Comparison of ENCODE assay signal across 21 cellular contexts in the genomic region with DNA sequence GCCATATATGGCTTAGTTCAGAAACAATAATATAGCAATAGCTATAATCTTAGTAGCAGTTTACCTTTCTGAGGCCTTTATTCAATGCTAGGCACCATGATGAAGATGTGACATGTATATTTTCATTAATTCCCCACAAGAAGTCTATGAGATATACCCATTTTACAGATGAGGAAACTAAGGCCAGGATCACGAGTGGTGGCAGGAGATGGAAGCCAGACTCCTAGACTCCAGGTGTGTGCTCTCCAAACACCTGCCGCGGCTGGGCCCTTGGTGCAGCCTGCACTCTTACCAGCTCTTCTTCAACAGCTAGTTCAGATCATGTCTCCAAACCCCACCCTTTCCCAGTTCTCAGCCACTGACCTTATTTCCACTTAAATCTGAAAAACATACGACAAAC. TPM values are rescaled to one million over a fixed set of nuclear protein-coding genes. Genes with fewer than 3 reads are reported as not detected.
A peak's percentile ranks its signal among the peaks of the same experiment; 100 is the strongest.
DNase-seq lines count a peak whose midpoint lies in the region; ATAC-seq, FAIRE-seq and TF ChIP-seq lines count a peak whose summit lies in the region.
"Had no signal": no experiment of that assay in that cellular context is flagged by ENCODE, and none has a peak within 500 bp of the region (broad histone marks: within the 10 kb centered on the region; RNA-seq: fewer than 3 reads in every experiment).

No MANE protein-coding gene starts in this region.

- CTCF ChIA-PET in K562 (lab: Yijun Ruan, JAX; ENCODE audit: low intra/inter-chr PET ratio): no interaction called here
- CTCF ChIA-PET in T-cell (lab: Charles Lee): no interaction called here

- H3K27ac ChIP-seq in K562 (ENCODE audit: extremely low read depth, low read depth, low read length) (no peak overlapping the region), esophagus muscularis mucosa (replicated peaks in 1 of 4) (no peak overlapping the region), gastrocnemius medialis (no peak overlapping the region)
- H3K27ac ChIP-seq: BLaER1, GM23248, HL-60 had no signal

- H3K4me1 Mint-ChIP-seq in T-helper 17 cell (peaks cover 20% of the 10 kb centered on the region), T-cell (peaks cover 0 to 6% (median 1%) of the 10 kb centered on the region in 3 donors)
- no peaks in the 10 kb centered on the region for H3K4me1 Mint-ChIP-seq in stimulated activated naive B cell treated with anti-CD40 and anti-IgM and Interleukin-4, amounts not matched to agents 10 μg/mL and 1 μg/mL and 100 μg/mL, for 72 hours

- intact Hi-C loops in K562 (cut with micrococcal nuclease) (no loop called here), esophagus muscularis mucosa (cut with DNase I) (no loop called here), gastrocnemius medialis (cut with DNase I; ENCODE audit: low total_unique reads) (no loop called here)

- H3K4me3 ChIP-seq in K562: no peak overlapping the region
- no peak overlapping the region for H3K4me3 ChIP-seq in esophagus muscularis mucosa
- H3K4me3 ChIP-seq in gastrocnemius medialis: no peak overlapping the region
- H3K4me3 ChIP-seq: BLaER1, GM23248 had no signal

- ATAC-seq in T-helper 17 cell (no peak), K562 (no peak), T-cell (replicated peaks in 1 of 4) (no peak), gastrocnemius medialis (no peak)
- no peak for ATAC-seq in stimulated activated naive B cell treated with anti-CD40 and anti-IgM and Interleukin-4, amounts not matched to agents 10 μg/mL and 1 μg/mL and 100 μg/mL, for 72 hours (replicated peaks)

- H3K36me3 Mint-ChIP-seq in T-helper 17 cell (ENCODE audit: low read depth): peaks cover 11% of the 10 kb centered on the region
- H3K36me3 Mint-ChIP-seq in stimulated activated naive B cell treated with anti-CD40 and anti-IgM and Interleukin-4, amounts not matched to agents 10 μg/mL and 1 μg/mL and 100 μg/mL, for 72 hours: peaks cover 27 to 42% of the 10 kb centered on the region in 2 donors
- H3K36me3 Mint-ChIP-seq in T-cell: peaks cover 22% of the 10 kb centered on the region

- TF ChIP-seq CTCF in K562 (IDR thresholded peaks at IDR 0.05 in 2 of 3, conservative IDR thresholded peaks at IDR 0.05 in 1 of 3; ENCODE audit: insufficient read depth in 2 of 3, low read depth in 1 of 3, low read length in 3 of 3) (no peak), esophagus muscularis mucosa (IDR thresholded peaks at IDR 0.05) (no peak), gastrocnemius medialis (IDR thresholded peaks at IDR 0.05 in 4 of 5, conservative IDR thresholded peaks at IDR 0.05 in 1 of 5) (no peak), GM13976 (IDR thresholded peaks at IDR 0.05; ENCODE audit: borderline replicate concordance, control extremely low read depth, extremely low read depth, insufficient read depth, missing control alignments) (no peak)

- H3K27me3 ChIP-seq in K562 (ENCODE audit: control insufficient read depth in 2 of 2, insufficient read depth in 2 of 2, low read length in 2 of 2) (no peaks in the 10 kb centered on the region), esophagus muscularis mucosa (no peaks in the 10 kb centered on the region), gastrocnemius medialis (no peaks in the 10 kb centered on the region)
- H3K27me3 ChIP-seq: BLaER1 had no signal

- in situ Hi-C loops in K562 (cut with MboI) (no loop called here), gastrocnemius medialis (cut with MboI; ENCODE audit: low sequenced_read_pairs in 4 of 4) (no loop called here), GM13976 (cut with MboI; ENCODE audit: low sequenced_read_pairs, unreplicated experiment) (no loop called here)

- POLR2A ChIA-PET in K562 (lab: Yijun Ruan, JAX): interaction anchor here (1.2 kb wide), 1 partner anchor 13 kb away, joined by 4 read pairs; no protein-coding TSS in a partner anchor
- POLR2A ChIA-PET in T-cell (lab: Charles Lee): interaction anchor here in 1 of 2 donors (0.5 kb wide), 1 partner anchor 204 kb away, joined by 3 read pairs; no protein-coding TSS in a partner anchor

- TF ChIP-seq POLR2A in K562 (conservative IDR thresholded peaks at IDR 0.05): no peak
- no peak for TF ChIP-seq POLR2A in esophagus muscularis mucosa (IDR thresholded peaks at IDR 0.05; ENCODE audit: low read depth)
- no peak for TF ChIP-seq POLR2A in gastrocnemius medialis (IDR thresholded peaks at IDR 0.05)

- H3K9me1 ChIP-seq in K562 (ENCODE audit: control insufficient read depth, insufficient read depth, low read length): no peaks in the 10 kb centered on the region

- DNase-seq in T-helper 17 cell (no peak), K562 (ENCODE audit: extremely low read depth in 1 of 4, low spot score in 3 of 4) (no peak), esophagus muscularis mucosa (ENCODE audit: extremely low spot score) (peak; percentile 4), T-cell (no peak), gastrocnemius medialis (no peak), GM13976 (ENCODE audit: low spot score) (no peak)
- DNase-seq in stimulated activated naive B cell treated with anti-CD40 and anti-IgM and Interleukin-4, amounts not matched to agents 10 μg/mL and 1 μg/mL and 100 μg/mL, for 72 hours: no peak
- no peak for DNase-seq in central memory CD4-positive, alpha-beta T cell
- DNase-seq: Calu3; CD4-positive, alpha-beta memory T cell; DMS79 treated with DMSO at 0.1 percent for 48 hours; GF-D8; GM23248; HCEC 1CT; IMR-90; KBM-7 had no signal

- H3K36me3 ChIP-seq in K562 (ENCODE audit: control insufficient read depth, insufficient read depth, low read length) (peaks cover under 1% of the 10 kb centered on the region; the same call in 2 of the 3 replicates), esophagus muscularis mucosa (peaks cover 12 to 62% (median 37%) of the 10 kb centered on the region in 4 donors), gastrocnemius medialis (peaks cover 0 to 5% of the 10 kb centered on the region in 2 donors)

- no TSS peak for BruUV-seq in K562 (replicated peaks; lab: Mats Ljungman, UMichigan)

- TF ChIP-seq EP300 in K562 (IDR thresholded peaks at IDR 0.05; ENCODE audit: low read length) (no peak), esophagus muscularis mucosa (IDR thresholded peaks at IDR 0.05) (no peak)

- H3K27me3 Mint-ChIP-seq in T-helper 17 cell: no peaks in the 10 kb centered on the region
- no peaks in the 10 kb centered on the region for H3K27me3 Mint-ChIP-seq in stimulated activated naive B cell treated with anti-CD40 and anti-IgM and Interleukin-4, amounts not matched to agents 10 μg/mL and 1 μg/mL and 100 μg/mL, for 72 hours
- H3K27me3 Mint-ChIP-seq in T-cell: no peaks in the 10 kb centered on the region
- H3K27me3 Mint-ChIP-seq: CD4-positive, alpha-beta memory T cell had no signal

- no peak overlapping the region for H3K9ac ChIP-seq in K562 (ENCODE audit: insufficient read depth in 1 of 2, low read depth in 2 of 2, low read length in 2 of 2)
- H3K9ac ChIP-seq: BLaER1, GM23248 had no signal

- no peak overlapping the region for H2AFZ ChIP-seq in K562 (ENCODE audit: low read depth, low read length)
- H2AFZ ChIP-seq: GM23248 had no signal

- H3K27ac Mint-ChIP-seq in T-helper 17 cell (peak overlapping the region; percentile 76), T-cell (no peak overlapping the region)
- peak overlapping the region; percentile 42 for H3K27ac Mint-ChIP-seq in stimulated activated naive B cell treated with anti-CD40 and anti-IgM and Interleukin-4, amounts not matched to agents 10 μg/mL and 1 μg/mL and 100 μg/mL, for 72 hours

- no peak overlapping the region for H3K4me2 ChIP-seq in K562 (ENCODE audit: insufficient read depth, low read length)
- H3K4me2 ChIP-seq: BLaER1 had no signal

- H3K4me1 ChIP-seq in K562 (replicated peaks in 1 of 2; ENCODE audit: control insufficient read depth in 2 of 2, insufficient read depth in 2 of 2, low read length in 2 of 2) (no peaks in the 10 kb centered on the region), esophagus muscularis mucosa (peaks cover 0 to 8% (median 4%) of the 10 kb centered on the region in 4 donors), gastrocnemius medialis (no peaks in the 10 kb centered on the region)
- H3K4me1 ChIP-seq: BLaER1 had no signal

- no peaks in the 10 kb centered on the region for H3K9me3 Mint-ChIP-seq in stimulated activated naive B cell treated with anti-CD40 and anti-IgM and Interleukin-4, amounts not matched to agents 10 μg/mL and 1 μg/mL and 100 μg/mL, for 72 hours
- no peaks in the 10 kb centered on the region for H3K9me3 Mint-ChIP-seq in T-cell
- H3K9me3 Mint-ChIP-seq: CD4-positive, alpha-beta memory T cell had no signal

- 72% methylated on average over 4 of the region's 4 CpGs for WGBS in K562 (ENCODE audit: insufficient coverage, low coverage, missing lambda C conversion rate)
- WGBS in esophagus muscularis mucosa: 100% methylated on average over 4 of the region's 4 CpGs

- H3K4me3 Mint-ChIP-seq in T-helper 17 cell (no peak overlapping the region), T-cell (no peak overlapping the region)
- H3K4me3 Mint-ChIP-seq in stimulated activated naive B cell treated with anti-CD40 and anti-IgM and Interleukin-4, amounts not matched to agents 10 μg/mL and 1 μg/mL and 100 μg/mL, for 72 hours: no peak overlapping the region
- H3K4me3 Mint-ChIP-seq: CD14-positive monocyte; CD4-positive, alpha-beta memory T cell had no signal

- H3K9me3 ChIP-seq in T-helper 17 cell (ENCODE audit: control insufficient read depth, low read length, poor library complexity, severe bottlenecking): no peaks in the 10 kb centered on the region
- H3K9me3 ChIP-seq in K562 (replicated peaks; ENCODE audit: control insufficient read depth, insufficient read depth, low read depth, low read length): no peaks in the 10 kb centered on the region
- no peaks in the 10 kb centered on the region for H3K9me3 ChIP-seq in esophagus muscularis mucosa
- H3K9me3 ChIP-seq in gastrocnemius medialis: no peaks in the 10 kb centered on the region
- H3K9me3 ChIP-seq: BLaER1 had no signal

- TF ChIP-seq RAD21 in K562 (CRISPR knock-in tag; conservative IDR thresholded peaks at IDR 0.05 in 1 of 2, IDR thresholded peaks at IDR 0.05 in 1 of 2): no peak

- FAIRE-seq in K562 (lab: Jason Lieb, UNC): no peak
- FAIRE-seq: A204.1, H54 had no signal

- no peaks in the 10 kb centered on the region for H3K79me2 ChIP-seq in K562 (ENCODE audit: control insufficient read depth, insufficient read depth, low read length)

- H4K20me1 ChIP-seq in K562 (replicated peaks; ENCODE audit: control insufficient read depth, insufficient read depth, low read length): 0 out of 2 replicates have a peak, but pooled peaks cover 4% of the 10 kb centered on the region
- H4K20me1 ChIP-seq: BLaER1 had no signal

RNA-seq across cellular contexts. Expression of a gene that starts 15.2 kb away (rescaled TPM):
- total RNA-seq in T-helper 17 cell: not detected
- total RNA-seq in K562 (2011; cell fraction: chromatin; rRNA removed; ENCODE audit: low replicate concordance): 0.32 and 0.37 TPM in 2 replicates
- total RNA-seq in K562 (2011; cell fraction: nucleolus; rRNA removed): 0.53 and 0.67 TPM in 2 replicates
- 0.23 and 0.37 TPM in 2 replicates for total RNA-seq in K562 (2011; cell fraction: nucleoplasm; rRNA removed)
- 0.05 and 0.16 TPM in 2 replicates for total RNA-seq in K562 (2014; rRNA removed)
- 0.07 and 0.10 TPM in 2 replicates for total RNA-seq in K562 (2014; rRNA removed; fragmentation: Illumina TruSeq; extraction: Trizol)
- 0.04 and 0.08 TPM in 2 replicates for total RNA-seq in K562 (2015; rRNA removed; fragmentation: Illumina TruSeq; extraction: Trizol)
- 0.13 and 0.27 TPM in 2 replicates for total RNA-seq in K562 (2021)
- 0.06 and 0.14 TPM in 2 replicates for polyA plus RNA-seq in K562 (2011; rRNA removed)
- polyA plus RNA-seq in K562 (2011; cell fraction: cytosol; rRNA removed): 0.15 and 0.42 TPM in 2 replicates
- 0.07 and 0.20 TPM in 2 replicates for polyA plus RNA-seq in K562 (2011; cell fraction: nucleus; rRNA removed)
- polyA plus RNA-seq in K562 (2012): 0.09 and 0.12 TPM in 2 replicates
- 0.17 and 0.18 TPM in 2 replicates for polyA plus RNA-seq in K562 (2014; fragmentation: Illumina TruSeq; extraction: Trizol)
- polyA plus RNA-seq in K562 (2014; fragmentation: Nextera tagmentation; extraction: Ambion mirVana): not detected
- 0.05 and 0.08 TPM in 2 replicates for polyA plus RNA-seq in K562 (2014; rRNA removed)
- 0.27 and 0.32 TPM in 2 replicates for polyA minus RNA-seq in K562 (2011; rRNA and poly(A)+ RNA removed)
- not detected in 2 replicates for polyA minus RNA-seq in K562 (2011; cell fraction: cytosol; rRNA and poly(A)+ RNA removed)
- polyA minus RNA-seq in K562 (2011; cell fraction: nucleus; rRNA and poly(A)+ RNA removed): 0.27 and 0.33 TPM in 2 replicates
- total RNA-seq in esophagus muscularis mucosa: 10 to 100 TPM; 12.6 to 37.8 (median 21.2) TPM
- total RNA-seq in T-cell: not detected
- 1 to 10 TPM; 1.3 to 3.0 (median 1.7) TPM for total RNA-seq in gastrocnemius medialis
- total RNA-seq: Calu3; CD4-positive, alpha-beta memory T cell had no signal
- polyA plus RNA-seq: CD14-positive monocyte; CD4-positive, alpha-beta memory T cell had no signal

Comparison
In these comparisons a context has a peak if more than half of its experiments do, and no peak if none do; other contexts are left out.
1. H3K27ac Mint-ChIP-seq: peak in T-helper 17 cell (single experiment) and stimulated activated naive B cell treated with anti-CD40 and anti-IgM and Interleukin-4, amounts not matched to agents 10 μg/mL and 1 μg/mL and 100 μg/mL, for 72 hours (single experiment); none in T-cell (0 of 2).